39 cellular contexts compared by ENCODE assay signal in the genomic region with DNA sequence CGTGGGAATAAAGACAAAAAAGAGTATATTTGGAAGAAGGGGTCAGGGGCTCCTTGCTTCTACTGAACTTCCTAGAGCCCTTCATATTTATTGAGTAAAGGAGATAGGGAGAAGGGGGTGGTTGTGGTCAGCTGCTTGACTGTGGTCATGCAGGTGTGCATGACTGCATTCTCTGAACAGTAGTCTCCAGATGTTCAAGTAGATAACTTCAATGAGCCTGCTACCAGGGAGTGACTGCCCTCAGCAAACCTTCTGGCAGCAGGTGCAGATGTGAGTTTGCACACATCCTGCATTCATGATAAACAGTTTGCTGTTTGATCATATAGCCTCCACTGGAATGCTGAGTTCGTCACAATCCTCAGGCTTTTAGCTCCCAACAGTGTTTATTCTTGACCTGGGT. TPM values are rescaled to one million over a fixed set of nuclear protein-coding genes. Genes with fewer than 3 reads are reported as not detected.
"Had no signal": no experiment of that assay in that cellular context is flagged by ENCODE, and none has a peak within 500 bp of the region (broad histone marks: within the 10 kb centered on the region; RNA-seq: fewer than 3 reads in every experiment).

No MANE protein-coding gene starts in this region.

- H3K4me3 ChIP-seq: MG63 had no signal

- H3K36me3 ChIP-seq: MG63 had no signal

- H3K27me3 ChIP-seq: MG63 had no signal

- H3K9me3 ChIP-seq: MG63 had no signal

- DNase-seq: Karpas-422, Kasumi-1, MG63, MM.1S, MV-4-11, NCI-H1048, NCI-H1092, NCI-H1092 treated with DMSO at 0.1 percent for 48 hours, NCI-H1105, NCI-H1105 treated with DMSO at 0.1 percent for 48 hours, NCI-H1417, NCI-H1417 treated with DMSO at 0.1 percent for 48 hours, NCI-H1436, NCI-H1436 treated with DMSO at 0.1 percent for 48 hours, NCI-H146, NCI-H1694, NCI-H1694 treated with DMSO at 0.1 percent for 48 hours, NCI-H187, NCI-H187 treated with DMSO at 0.1 percent for 48 hours, NCI-H1930, NCI-H2029, NCI-H2029 treated with DMSO at 0.1 percent for 48 hours, NCI-H2081, NCI-H2081 treated with DMSO at 0.1 percent for 48 hours, NCI-H2107, NCI-H2171, NCI-H2171 treated with DMSO at 0.1 percent for 48 hours, NCI-H2227 treated with DMSO at 0.1 percent for 48 hours, NCI-H226, NCI-H345, NCI-H446, NCI-H446 treated with DMSO at 0.1 percent for 48 hours, NCI-H510A, NCI-H510A treated with DMSO at 0.1 percent for 48 hours, NCI-H524 had no signal

RNA-seq across cellular contexts. Expression of a gene that starts 9.5 kb away (rescaled TPM):
- total RNA-seq: LHCN-M2, M059J, MCF 10A, NCI-H460 had no signal

RNA-seq across cellular contexts. Expression of a gene that starts 10.6 kb away (rescaled TPM):
- total RNA-seq: LHCN-M2, M059J, MCF 10A had no signal
